ENCODE assay signal across 14 cellular contexts in the genomic region with DNA sequence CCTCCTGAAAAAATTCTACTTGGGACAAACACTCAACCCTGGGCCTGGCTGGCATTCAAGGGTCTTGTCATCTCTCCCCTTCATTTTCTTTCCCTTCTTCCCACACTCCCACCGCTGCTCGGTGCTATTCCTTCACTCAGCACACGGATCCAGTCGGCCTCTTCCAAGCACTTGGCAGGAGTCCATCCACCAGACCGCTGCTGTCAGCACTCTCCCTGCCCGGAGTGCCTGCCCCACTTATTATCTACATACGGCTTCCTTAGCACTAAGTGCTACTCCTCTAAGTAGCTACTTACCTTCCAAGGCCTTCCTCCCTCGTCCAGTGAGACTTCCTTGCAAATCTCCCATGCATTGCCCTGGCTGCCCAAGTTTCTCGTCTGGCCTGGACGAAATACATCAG. TPM values are rescaled to one million over a fixed set of nuclear protein-coding genes. Genes with fewer than 3 reads are reported as not detected.
DNase-seq lines count a peak whose midpoint lies in the region; ATAC-seq and TF ChIP-seq lines count a peak whose summit lies in the region.
"Had no signal": no experiment of that assay in that cellular context is flagged by ENCODE, and none has a peak within 500 bp of the region (broad histone marks: within the 10 kb centered on the region; RNA-seq: fewer than 3 reads in every experiment).

No MANE protein-coding gene starts in this region.

- H3K4me1 Mint-ChIP-seq in CD8-positive, alpha-beta T cell (ENCODE audit: low read depth) = no peaks in the 10 kb centered on the region
- peaks cover 23% of the 10 kb centered on the region for H3K4me1 Mint-ChIP-seq in WTC11
- H3K4me1 Mint-ChIP-seq: activated CD4-positive, alpha-beta memory T cell treated with anti-CD3 and anti-CD28 coated beads, Interleukin-2, amount 10 ng/mL, durations not matched to agents 7 days and 5 days; natural killer cell had no signal

- CTCF ChIA-PET in CD8-positive, alpha-beta T cell (lab: Charles Lee) = no interaction called here
- CTCF ChIA-PET in WTC11 (lab: Charles Lee) = interaction anchor here (0.5 to 0.7 kb wide), 2 partner anchors 27 to 75 kb away, joined by 4 read pairs; no protein-coding TSS in a partner anchor

- H3K27ac ChIP-seq in transverse colon = no peak overlapping the region
- H3K27ac ChIP-seq in CD8-positive, alpha-beta T cell (ENCODE audit: low read depth, low read length) = no peak overlapping the region
- H3K27ac ChIP-seq: A549, vagina had no signal

- H3K4me1 ChIP-seq in transverse colon = peaks cover 0 to 10% (median 2%) of the 10 kb centered on the region in 4 donors
- H3K4me1 ChIP-seq in CD8-positive, alpha-beta T cell (ENCODE audit: insufficient read depth, low read length) = no peaks in the 10 kb centered on the region
- H3K4me1 ChIP-seq: A549, vagina had no signal

- H3K27ac Mint-ChIP-seq in CD8-positive, alpha-beta T cell = no peak overlapping the region
- no peak overlapping the region for H3K27ac Mint-ChIP-seq in WTC11
- H3K27ac Mint-ChIP-seq: activated CD4-positive, alpha-beta memory T cell treated with anti-CD3 and anti-CD28 coated beads, Interleukin-2, amount 10 ng/mL, durations not matched to agents 7 days and 5 days; natural killer cell had no signal

- DNase-seq in NCI-H524 (lab: John Stamatoyannopoulos, UW) = peak; percentile 64 to 76
- DNase-seq in NCI-H524 treated with DMSO at 0.1 percent for 48 hours (lab: John Stamatoyannopoulos, UW) = no peak
- DNase-seq in amniotic epithelial cell (ENCODE audit: low read depth) = peak; percentile 63
- peak; percentile 64 for DNase-seq in left ventricle myocardium superior
- peak; percentile 47 for DNase-seq in transverse colon
- DNase-seq in CD8-positive, alpha-beta T cell = no peak
- no peak for DNase-seq in foreskin melanocyte
- no peak for DNase-seq in WTC11 (ENCODE audit: low spot score)
- DNase-seq: activated CD4-positive, alpha-beta memory T cell treated with anti-CD3 and anti-CD28 coated beads, Interleukin-2, amount 10 ng/mL, durations not matched to agents 7 days and 5 days; DND-41; natural killer cell; NCI-H1048 had no signal

- no peaks in the 10 kb centered on the region for H3K9me3 ChIP-seq in transverse colon
- no peaks in the 10 kb centered on the region for H3K9me3 ChIP-seq in CD8-positive, alpha-beta T cell (ENCODE audit: low read length)
- H3K9me3 ChIP-seq: A549, vagina had no signal

- no peak for TF ChIP-seq EP300 in transverse colon (IDR thresholded peaks at IDR 0.05; ENCODE audit: low read depth)

- no peaks in the 10 kb centered on the region for H3K36me3 Mint-ChIP-seq in CD8-positive, alpha-beta T cell
- no peaks in the 10 kb centered on the region for H3K36me3 Mint-ChIP-seq in WTC11
- H3K36me3 Mint-ChIP-seq: natural killer cell had no signal

- POLR2A ChIA-PET in CD8-positive, alpha-beta T cell (lab: Charles Lee) = no interaction called here
- POLR2A ChIA-PET in WTC11 (lab: Charles Lee) = no interaction called here

- no peaks in the 10 kb centered on the region for H3K36me3 ChIP-seq in transverse colon
- H3K36me3 ChIP-seq in CD8-positive, alpha-beta T cell (ENCODE audit: insufficient read depth, low read length) = no peaks in the 10 kb centered on the region
- H3K36me3 ChIP-seq: vagina had no signal

- TF ChIP-seq CTCF in transverse colon (IDR thresholded peaks at IDR 0.05) (no peak), WTC11 (IDR thresholded peaks at IDR 0.05) (no peak)
- TF ChIP-seq CTCF in CD8-positive, alpha-beta T cell (IDR thresholded peaks at IDR 0.05) = no peak

- intact Hi-C loops in left ventricle myocardium superior (cut with micrococcal nuclease) (no loop called here), transverse colon (cut with DNase I; ENCODE audit: low total_unique reads) (loop anchor here (10.0 kb wide), 1 partner anchor 78 kb away; no protein-coding TSS in a partner anchor)
- intact Hi-C loops in CD8-positive, alpha-beta T cell (cut with DNase I, micrococcal nuclease) = no loop called here

- H3K4me3 Mint-ChIP-seq in CD8-positive, alpha-beta T cell = no peak overlapping the region
- H3K4me3 Mint-ChIP-seq in WTC11 = no peak overlapping the region
- H3K4me3 Mint-ChIP-seq: activated CD4-positive, alpha-beta memory T cell treated with anti-CD3 and anti-CD28 coated beads, Interleukin-2, amount 10 ng/mL, durations not matched to agents 7 days and 5 days; natural killer cell had no signal

- H3K27me3 Mint-ChIP-seq in CD8-positive, alpha-beta T cell (ENCODE audit: low read depth) = no peaks in the 10 kb centered on the region
- no peaks in the 10 kb centered on the region; the same call in 1 of the 2 replicates for H3K27me3 Mint-ChIP-seq in WTC11 (ENCODE audit: low read depth)
- H3K27me3 Mint-ChIP-seq: activated CD4-positive, alpha-beta memory T cell treated with anti-CD3 and anti-CD28 coated beads, Interleukin-2, amount 10 ng/mL, durations not matched to agents 7 days and 5 days had no signal

- H3K9me3 Mint-ChIP-seq in CD8-positive, alpha-beta T cell = no peaks in the 10 kb centered on the region
- H3K9me3 Mint-ChIP-seq in WTC11 = no peaks in the 10 kb centered on the region
- H3K9me3 Mint-ChIP-seq: activated CD4-positive, alpha-beta memory T cell treated with anti-CD3 and anti-CD28 coated beads, Interleukin-2, amount 10 ng/mL, durations not matched to agents 7 days and 5 days; natural killer cell had no signal

- H3K4me3 ChIP-seq in transverse colon = no peak overlapping the region
- no peak overlapping the region for H3K4me3 ChIP-seq in CD8-positive, alpha-beta T cell (ENCODE audit: low read depth, low read length)
- H3K4me3 ChIP-seq: A549, vagina had no signal

- 14 to 39% methylated on average over 6 to 10 of the region's 10 CpGs for WGBS in transverse colon (ENCODE audit: low coverage in 1 of 2), 2 donors

- H3K27me3 ChIP-seq in transverse colon = no peaks in the 10 kb centered on the region
- H3K27me3 ChIP-seq in CD8-positive, alpha-beta T cell (ENCODE audit: insufficient read depth, low read length) = no peaks in the 10 kb centered on the region
- H3K27me3 ChIP-seq: vagina had no signal

- TF ChIP-seq POLR2A in transverse colon (IDR thresholded peaks at IDR 0.05) = no peak

- in situ Hi-C loops in transverse colon (cut with MboI; ENCODE audit: low pct_ligation_motif_present in 1 of 4, low pct_unique_long_range_greater_than_20kb in 1 of 4, low sequenced_read_pairs in 3 of 4) = no loop called here

- ATAC-seq in left ventricle myocardium superior (peak; percentile 80), WTC11 (no peak)
- ATAC-seq in CD8-positive, alpha-beta T cell = no peak
- ATAC-seq: A549, natural killer cell had no signal

TF ChIP-seq in WTC11, 78 proteins besides CTCF, POLR2A, EP300 and RAD21:
- no peak for TF ChIP-seq CREB1 (CRISPR knock-in tag; IDR thresholded peaks at IDR 0.05)
- TF ChIP-seq PRDM15 (CRISPR knock-in tag; IDR thresholded peaks at IDR 0.05) = no peak
- no peak for TF ChIP-seq ZNF263 (CRISPR knock-in tag; IDR thresholded peaks at IDR 0.05; ENCODE audit: low read depth)
- no peak for TF ChIP-seq SP1 (CRISPR knock-in tag; conservative IDR thresholded peaks at IDR 0.05)
- TF ChIP-seq ELF4 (CRISPR knock-in tag; IDR thresholded peaks at IDR 0.05; ENCODE audit: low read depth) = no peak
- TF ChIP-seq TEAD4 (CRISPR knock-in tag; IDR thresholded peaks at IDR 0.05) = no peak

RNA-seq across cellular contexts. Expression of gene CALM1, which starts 29.8 kb away (rescaled TPM):
- 610 TPM for total RNA-seq in left ventricle myocardium superior
- 1,000 to 10,000 TPM in 1 of 4 donors, 100 to 1,000 TPM in 3; 297 to 1,199 (median 723) TPM for total RNA-seq in transverse colon
- 1,000 to 10,000 TPM in 1 of 2 experiments, 100 to 1,000 TPM in 1; 988 to 1,053 TPM for total RNA-seq in CD8-positive, alpha-beta T cell
- total RNA-seq in WTC11 (2021) = 338 to 373 TPM (median 350 TPM) in 3 replicates

Comparison
In these comparisons a context has a peak if more than half of its experiments do, and no peak if none do; other contexts are left out.
1. DNase-seq: peak in NCI-H524 (2 of 2), amniotic epithelial cell (single experiment), left ventricle myocardium superior (single experiment) and transverse colon (single experiment); none in NCI-H524 treated with DMSO at 0.1 percent for 48 hours (single experiment), CD8-positive, alpha-beta T cell (0 of 7), foreskin melanocyte (single experiment) and WTC11 (single experiment).